24 cellular contexts compared by ENCODE assay signal in genomic region chr10:18668026-18668425, GRCh38. TPM values are rescaled to one million over a fixed set of nuclear protein-coding genes. Genes with fewer than 3 reads are reported as not detected.
DNase-seq lines count a peak whose midpoint lies in the region; ATAC-seq and TF ChIP-seq lines count a peak whose summit lies in the region.
"Had no signal": no experiment of that assay in that cellular context is flagged by ENCODE, and none has a peak within 500 bp of the region (broad histone marks: within the 10 kb centered on the region; RNA-seq: fewer than 3 reads in every experiment).

No MANE protein-coding gene starts in this region.

- in situ Hi-C loops in mammary epithelial cell (cut with MboI; ENCODE audit: low sequenced_read_pairs in 2 of 2): no loop called here

- H3K36me3 ChIP-seq in breast epithelium (no peaks in the 10 kb centered on the region), mammary epithelial cell (ENCODE audit: insufficient read depth, low read length) (peaks cover 21% of the 10 kb centered on the region), heart left ventricle (peaks cover 2 to 62% (median 56%) of the 10 kb centered on the region in 9 donors), sigmoid colon (peaks cover 0 to 46% (median 8%) of the 10 kb centered on the region in 4 donors)

- no peak overlapping the region for H3K4me3 Mint-ChIP-seq in MCF 10A (ENCODE audit: unreplicated experiment)
- H3K4me3 Mint-ChIP-seq: CD4-positive, alpha-beta T cell had no signal

- no peaks in the 10 kb centered on the region for H4K20me1 ChIP-seq in mammary epithelial cell (ENCODE audit: insufficient read depth, low read length)

- H3K27me3 ChIP-seq in breast epithelium (no peaks in the 10 kb centered on the region), mammary epithelial cell (ENCODE audit: insufficient read depth, low read length) (no peaks in the 10 kb centered on the region), heart left ventricle (no peaks in the 10 kb centered on the region), sigmoid colon (no peaks in the 10 kb centered on the region)
- H3K27me3 ChIP-seq: BLaER1 had no signal

- H3K27ac ChIP-seq in breast epithelium (no peak overlapping the region), mammary epithelial cell (ENCODE audit: insufficient read depth, low read depth, low read length) (peak overlapping the region; percentile 74), heart left ventricle (no peak overlapping the region), sigmoid colon (no peak overlapping the region)
- H3K27ac ChIP-seq: 22Rv1, BLaER1, KMS-11, PC-9 had no signal

- H3K4me1 ChIP-seq in breast epithelium (no peaks in the 10 kb centered on the region), mammary epithelial cell (ENCODE audit: insufficient read depth, low read length) (peaks cover 24% of the 10 kb centered on the region), heart left ventricle (peaks cover 0 to 20% (median 15%) of the 10 kb centered on the region in 12 donors), sigmoid colon (peaks cover 0 to 27% (median 3%) of the 10 kb centered on the region in 4 donors)

- no peaks in the 10 kb centered on the region for H3K9me3 Mint-ChIP-seq in MCF 10A (ENCODE audit: unreplicated experiment)
- H3K9me3 Mint-ChIP-seq: CD4-positive, alpha-beta T cell had no signal

- H3K27ac Mint-ChIP-seq in MCF 10A (ENCODE audit: low read depth, unreplicated experiment): peak overlapping the region; percentile 44
- H3K27ac Mint-ChIP-seq: CD4-positive, alpha-beta T cell had no signal

- TF ChIP-seq EP300 in sigmoid colon (IDR thresholded peaks at IDR 0.05): no peak

- peak; percentile 69 for ATAC-seq in left lobe of liver
- ATAC-seq in heart left ventricle: no peak
- ATAC-seq in GM19467 (IDR thresholded peaks at IDR 0.05; ENCODE audit: unreplicated experiment): no peak

- intact Hi-C loops in MCF 10A (cut with micrococcal nuclease) (no loop called here), breast epithelium (cut with DNase I; ENCODE audit: low total_unique reads) (no loop called here), mammary epithelial cell (cut with micrococcal nuclease) (no loop called here), heart left ventricle (cut with DNase I) (no loop called here), sigmoid colon (cut with DNase I) (no loop called here)

- dilution Hi-C loops in mammary epithelial cell (cut with HindIII; ENCODE audit: low sequenced_read_pairs): no loop called here

- POLR2A ChIA-PET in MCF 10A (lab: Yijun Ruan, JAX): interaction anchor here (1.0 to 3.9 kb wide), 4 partner anchors 8 to 18 kb away, joined by 4 to 25 read pairs (median 10); partner anchors contain the start of genes ARL5B and NSUN6

- WGBS in mammary epithelial cell (ENCODE audit: low coverage, missing lambda C conversion rate): 75% methylated on average over 2 of the region's 2 CpGs
- WGBS in heart left ventricle, 4 donors: 78 to 85% (median 83%) methylated on average over 2 of the region's 2 CpGs
- 84 to 90% methylated on average over 2 of the region's 2 CpGs for WGBS in sigmoid colon, 2 donors

- H3K9me3 ChIP-seq in breast epithelium (no peaks in the 10 kb centered on the region), mammary epithelial cell (replicated peaks; ENCODE audit: insufficient read depth, low read length) (no peaks in the 10 kb centered on the region), heart left ventricle (no peaks in the 10 kb centered on the region), sigmoid colon (no peaks in the 10 kb centered on the region)
- H3K9me3 ChIP-seq: BLaER1, SK-N-SH had no signal

- no peak overlapping the region for H3K9ac ChIP-seq in mammary epithelial cell (ENCODE audit: insufficient read depth, low read length)
- H3K9ac ChIP-seq: BLaER1, KMS-11, SK-N-SH had no signal

- H3K79me2 ChIP-seq in mammary epithelial cell (ENCODE audit: insufficient read depth, low read length): peaks cover 62% of the 10 kb centered on the region

- H3K4me1 Mint-ChIP-seq in MCF 10A (ENCODE audit: insufficient read depth, unreplicated experiment): peaks cover 20% of the 10 kb centered on the region

- DNase-seq in MCF 10A (ENCODE audit: unreplicated experiment) (no peak), breast epithelium (ENCODE audit: low spot score in 2 of 2) (no peak), mammary epithelial cell (no peak), left lobe of liver (ENCODE audit: low spot score) (no peak), heart left ventricle (no peak), NCI-H146 (lab: John Stamatoyannopoulos, UW) (no peak), sigmoid colon (no peak)
- DNase-seq: ACHN; Calu3; CD4-positive, alpha-beta T cell; IMR-90; NCI-H1105; NCI-H2029 treated with DMSO at 0.1 percent for 48 hours; NCI-H226; NCI-H510A treated with DMSO at 0.1 percent for 48 hours; NCI-H748 treated with DMSO at 0.1 percent for 48 hours; PC-9; RPMI8226; SIG-M5; SK-N-SH had no signal

- TF ChIP-seq CTCF in MCF 10A (IDR thresholded peaks at IDR 0.05; ENCODE audit: unreplicated experiment) (no peak), breast epithelium (IDR thresholded peaks at IDR 0.05) (no peak), mammary epithelial cell (conservative IDR thresholded peaks at IDR 0.05 in 1 of 2, IDR thresholded peaks at IDR 0.05 in 1 of 2; ENCODE audit: extremely low read depth in 1 of 2, insufficient read depth in 1 of 2, low read depth in 1 of 2, low read length in 2 of 2) (no peak), heart left ventricle (IDR thresholded peaks at IDR 0.05) (no peak), sigmoid colon (IDR thresholded peaks at IDR 0.05) (no peak)

- no peak overlapping the region for H3K4me2 ChIP-seq in mammary epithelial cell (ENCODE audit: insufficient read depth, low read depth, low read length)
- H3K4me2 ChIP-seq: BLaER1, KMS-11, PC-9, SK-N-SH had no signal

- CTCF ChIA-PET in MCF 10A (lab: Yijun Ruan, JAX): no interaction called here
- CTCF ChIA-PET in mammary epithelial cell (lab: Charles Lee; ENCODE audit: low non-redundant PET): no interaction called here

- H3K4me3 ChIP-seq in breast epithelium (no peak overlapping the region), mammary epithelial cell (replicated peaks in 1 of 3; ENCODE audit: insufficient read depth in 1 of 3, low read depth in 2 of 3, low read length in 3 of 3) (no peak overlapping the region), heart left ventricle (no peak overlapping the region), sigmoid colon (no peak overlapping the region)
- H3K4me3 ChIP-seq: BLaER1, PC-9 had no signal

- H3K27me3 Mint-ChIP-seq in MCF 10A (ENCODE audit: insufficient read depth, unreplicated experiment): no peaks in the 10 kb centered on the region
- H3K27me3 Mint-ChIP-seq: CD4-positive, alpha-beta T cell had no signal

- no peak overlapping the region for H2AFZ ChIP-seq in mammary epithelial cell (ENCODE audit: low read depth, low read length)
- H2AFZ ChIP-seq: PC-9 had no signal

- peaks cover 37% of the 10 kb centered on the region for H3K36me3 Mint-ChIP-seq in MCF 10A (ENCODE audit: insufficient read depth, unreplicated experiment)

- TF ChIP-seq POLR2A in breast epithelium (IDR thresholded peaks at IDR 0.05): no peak
- TF ChIP-seq POLR2A in heart left ventricle (IDR thresholded peaks at IDR 0.05): no peak
- no peak for TF ChIP-seq POLR2A in sigmoid colon (IDR thresholded peaks at IDR 0.05)

- BruUV-seq in MCF 10A (replicated peaks; lab: Mats Ljungman, UMichigan): no TSS peak
- no TSS peak for BruUV-seq in mammary epithelial cell (replicated peaks; lab: Mats Ljungman, UMichigan)

RNA-seq across cellular contexts. Expression of gene ARL5B, which starts 8.8 kb away (rescaled TPM):
- total RNA-seq in MCF 10A (2022) (22.0 and 23.1 TPM in 2 replicates), breast epithelium (10 to 100 TPM in 2 of 3 donors, 1 to 10 TPM in 1; 7.8 to 23.6 (median 15.4) TPM), mammary epithelial cell (10 to 100 TPM; 14.1 to 16.8 TPM), left lobe of liver (7.7 TPM), heart left ventricle (10 to 100 TPM in 1 of 9 donors, 1 to 10 TPM in 8; 4.7 to 10.2 (median 6.9) TPM), sigmoid colon (10 to 100 TPM in 2 of 4 donors, 1 to 10 TPM in 2; 8.3 to 11.2 (median 10.1) TPM)
- polyA plus RNA-seq in mammary epithelial cell (3.4 TPM), heart left ventricle (1 to 10 TPM; 1.9 to 6.5 TPM), sigmoid colon (1 to 10 TPM; 3.0 to 9.0 (median 5.5) TPM)
- polyA minus RNA-seq in mammary epithelial cell: 7.2 TPM

RNA-seq across cellular contexts. Expression of gene NSUN6, which starts 16.6 kb away (rescaled TPM):
- total RNA-seq in MCF 10A (2022): 16.0 and 16.2 TPM in 2 replicates
- total RNA-seq in breast epithelium: 10 to 100 TPM; 11.8 to 28.4 (median 18.0) TPM
- 1 to 10 TPM; 8.1 to 8.5 TPM for total RNA-seq in mammary epithelial cell
- polyA plus RNA-seq in mammary epithelial cell: 5.5 TPM
- polyA minus RNA-seq in mammary epithelial cell: 16.1 TPM
- 27.1 TPM for total RNA-seq in left lobe of liver
- total RNA-seq in heart left ventricle: 1 to 10 TPM; 3.1 to 10.0 (median 7.5) TPM
- polyA plus RNA-seq in heart left ventricle: 1 to 10 TPM; 6.9 to 7.8 TPM
- total RNA-seq in sigmoid colon: 10 to 100 TPM in 1 of 4 donors, 1 to 10 TPM in 3; 6.8 to 20.2 (median 7.6) TPM
- polyA plus RNA-seq in sigmoid colon: 1 to 10 TPM; 4.4 to 7.3 (median 5.4) TPM
